Comparison of ENCODE assay signal across 15 cellular contexts in genomic region chr12:16531623-16532022, GRCh38.
DNase-seq lines count a peak whose midpoint lies in the region; ATAC-seq and FAIRE-seq lines count a peak whose summit lies in the region.
"Had no signal": no experiment of that assay in that cellular context is flagged by ENCODE, and none has a peak within 500 bp of the region (broad histone marks: within the 10 kb centered on the region; RNA-seq: fewer than 3 reads in every experiment).

No MANE protein-coding gene starts in this region.

- H3K27me3 ChIP-seq in SJCRH30, result no peaks in the 10 kb centered on the region
- no peaks in the 10 kb centered on the region for H3K27me3 ChIP-seq in small intestine (ENCODE audit: control insufficient read depth in 2 of 2, insufficient read depth in 2 of 2, low read length in 2 of 2)

- H3K9me3 ChIP-seq in SJCRH30 (replicated peaks) (no peaks in the 10 kb centered on the region), small intestine (ENCODE audit: control insufficient read depth, low read depth) (no peaks in the 10 kb centered on the region)

- DNase-seq in NCI-H2029 treated with DMSO at 0.1 percent for 48 hours (lab: John Stamatoyannopoulos, UW) (peak; percentile 85), SJCRH30 (peak; percentile 91 to 98), small intestine (peak; percentile 16), GM19238 (ENCODE audit: insufficient read length, low spot score) (no peak), RKO (ENCODE audit: low spot score) (no peak), immature natural killer cell (no peak)
- DNase-seq: activated CD4-positive, alpha-beta T cell treated with anti-CD3 and anti-CD28 coated beads, Interleukin-2, amount 10 ng/mL, durations not matched to agents 7 days and 5 days; DMS 273 treated with DMSO at 0.1 percent for 48 hours; trophoblast cell had no signal

- peak; percentile 68 for ATAC-seq in HG02798 (IDR thresholded peaks at IDR 0.05; ENCODE audit: poor library complexity, unreplicated experiment)
- no peak for ATAC-seq in HG03108 (IDR thresholded peaks at IDR 0.05; ENCODE audit: unreplicated experiment)

- H3K27ac Mint-ChIP-seq in immature natural killer cell, result no peak overlapping the region
- H3K27ac Mint-ChIP-seq: activated CD4-positive, alpha-beta T cell treated with anti-CD3 and anti-CD28 coated beads, Interleukin-2, amount 10 ng/mL, durations not matched to agents 7 days and 5 days; activated naive CD8-positive, alpha-beta T cell had no signal

- H3K4me1 ChIP-seq in SJCRH30, result peaks cover 34% of the 10 kb centered on the region
- no peaks in the 10 kb centered on the region for H3K4me1 ChIP-seq in small intestine (ENCODE audit: control insufficient read depth in 2 of 2, insufficient read depth in 1 of 2, low read depth in 1 of 2, low read length in 1 of 2)

- no peaks in the 10 kb centered on the region for H3K36me3 Mint-ChIP-seq in immature natural killer cell
- H3K36me3 Mint-ChIP-seq: activated naive CD8-positive, alpha-beta T cell had no signal

- H3K4me3 ChIP-seq in SJCRH30 (no peak overlapping the region), small intestine (ENCODE audit: low read depth in 1 of 2, low read length in 2 of 2) (no peak overlapping the region)
- H3K4me3 ChIP-seq: lung, SK-N-MC had no signal

- H3K27ac ChIP-seq in SJCRH30 (peak overlapping the region; percentile 68), small intestine (ENCODE audit: low read depth in 1 of 2, low read length in 1 of 2) (no peak overlapping the region)
- H3K27ac ChIP-seq: SK-N-MC had no signal

- H3K36me3 ChIP-seq in SJCRH30 (no peaks in the 10 kb centered on the region), small intestine (ENCODE audit: control insufficient read depth in 2 of 2, insufficient read depth in 2 of 2, low read length in 2 of 2) (no peaks in the 10 kb centered on the region)

- H3K4me3 Mint-ChIP-seq in immature natural killer cell, result no peak overlapping the region
- H3K4me3 Mint-ChIP-seq: activated CD4-positive, alpha-beta T cell treated with anti-CD3 and anti-CD28 coated beads, Interleukin-2, amount 10 ng/mL, durations not matched to agents 7 days and 5 days; activated naive CD8-positive, alpha-beta T cell had no signal

- H3K9me3 Mint-ChIP-seq in immature natural killer cell, result peaks cover 9 to 49% (median 17%) of the 10 kb centered on the region in 6 donors

- no peak for FAIRE-seq in small intestine (lab: Jason Lieb, UNC)
- FAIRE-seq: GM18507 had no signal

- peaks cover 0 to 2% (median 2%) of the 10 kb centered on the region in 3 donors for H3K27me3 Mint-ChIP-seq in immature natural killer cell (ENCODE audit: low read depth in 3 of 3)
- H3K27me3 Mint-ChIP-seq: activated CD4-positive, alpha-beta T cell treated with anti-CD3 and anti-CD28 coated beads, Interleukin-2, amount 10 ng/mL, durations not matched to agents 7 days and 5 days; activated naive CD8-positive, alpha-beta T cell had no signal

- 9 to 63% (median 31%) methylated on average over 3 of the region's 3 CpGs for WGBS in small intestine, 3 donors

- H3K4me1 Mint-ChIP-seq in immature natural killer cell, result no peaks in the 10 kb centered on the region
- H3K4me1 Mint-ChIP-seq: activated CD4-positive, alpha-beta T cell treated with anti-CD3 and anti-CD28 coated beads, Interleukin-2, amount 10 ng/mL, durations not matched to agents 7 days and 5 days had no signal

Comparison
In these comparisons a context has a peak if more than half of its experiments do, and no peak if none do; other contexts are left out.
1. DNase-seq: peak in NCI-H2029 treated with DMSO at 0.1 percent for 48 hours (single experiment), SJCRH30 (2 of 2) and small intestine (single experiment); none in GM19238 (single experiment), RKO (single experiment) and immature natural killer cell (0 of 3).